In the genomic region with DNA sequence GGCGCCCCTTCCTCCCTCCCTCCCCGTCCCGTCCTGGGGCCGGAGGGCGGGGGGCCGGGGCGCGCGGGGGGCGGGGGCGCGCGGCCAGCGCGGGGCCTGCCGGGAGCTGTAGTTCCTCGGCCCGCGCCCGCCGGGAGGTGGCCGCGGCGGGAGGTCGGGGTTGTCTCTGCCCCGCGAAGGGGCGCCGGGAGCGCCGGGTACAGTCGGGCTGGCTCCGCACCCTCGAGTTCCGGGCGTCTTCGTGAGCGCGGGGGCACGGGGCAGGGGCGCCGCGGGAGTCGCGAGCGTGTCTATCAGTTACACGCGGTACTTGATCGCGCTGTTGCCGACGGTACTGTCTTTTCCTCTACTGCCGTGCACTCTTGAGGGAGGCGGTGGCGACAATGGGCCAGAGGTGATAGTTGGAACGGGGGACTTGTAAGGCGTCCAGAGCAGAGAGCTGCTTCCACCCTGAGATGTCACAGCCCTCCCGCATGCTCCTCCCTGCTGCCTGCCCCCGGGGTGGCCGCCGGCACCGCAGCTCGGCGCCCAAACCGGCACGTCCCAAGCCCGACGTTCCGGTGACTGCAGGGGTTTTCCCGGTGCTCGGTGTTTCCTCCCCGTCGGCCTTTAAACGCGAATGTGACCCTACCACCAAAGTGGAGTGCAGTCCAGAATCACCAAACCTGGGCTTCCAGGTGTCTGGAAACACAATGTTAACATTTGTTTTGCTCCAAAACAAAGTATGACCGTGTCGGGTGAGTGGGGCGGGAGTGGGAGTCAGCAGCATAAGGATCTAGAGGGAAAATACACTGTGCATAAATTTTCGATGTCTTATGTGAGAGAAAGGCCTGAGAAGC, we compare ENCODE assay signal across 8 cellular contexts. TPM values are rescaled to one million over a fixed set of nuclear protein-coding genes. Genes with fewer than 3 reads are reported as not detected.
DNase-seq lines count a peak whose midpoint lies in the region; ATAC-seq and TF ChIP-seq lines count a peak whose summit lies in the region.

A gene (minus strand): TSS at position 48 of the 839 bp plus-strand sequence. CDS start 8,309 bp downstream, outside the sequence.

- peak within 1 kb of the TSS; percentile 79 for H3K4me3 ChIP-seq in AG04450 (ENCODE audit: low read depth, low read length)

- H3K27me3 Mint-ChIP-seq in endothelial cell (ENCODE audit: unreplicated experiment) = peaks cover 5% of the 10 kb centered on the region

- no peak for TF ChIP-seq CTCF in AG04450 (IDR thresholded peaks at IDR 0.05; ENCODE audit: low read depth, low read length)
- no peak for TF ChIP-seq CTCF in endothelial cell (IDR thresholded peaks at IDR 0.05; ENCODE audit: unreplicated experiment)

- CTCF ChIA-PET in AG04450 (lab: Charles Lee) = interaction anchor here (1.5 kb wide), 1 partner anchor 552 kb away, joined by 5 read pairs; no protein-coding TSS in a partner anchor

- peak within 1 kb of the TSS; percentile 91 for H3K4me3 Mint-ChIP-seq in endothelial cell (ENCODE audit: unreplicated experiment)

- ATAC-seq in GM18861 (IDR thresholded peaks at IDR 0.05; ENCODE audit: unreplicated experiment) (peak; percentile 45), HG03066 (IDR thresholded peaks at IDR 0.05; ENCODE audit: low read depth, unreplicated experiment) (peak; percentile 76)

- peak within 1 kb of the TSS; percentile 96 for H3K27ac Mint-ChIP-seq in endothelial cell (ENCODE audit: unreplicated experiment)

- peak within 1 kb of the TSS; percentile 43 for H3K27ac ChIP-seq in AG04450 (ENCODE audit: low read depth, low read length)

- H3K27me3 ChIP-seq in AG04450 (ENCODE audit: control insufficient read depth, insufficient read depth, low read length) = no peaks in the 10 kb centered on the region

- no peak for DNase-seq in AG04450 (ENCODE audit: low read depth, low spot score)
- peak; percentile 83 for DNase-seq in NCI-H69 (lab: John Stamatoyannopoulos, UW)
- DNase-seq in activated CD8-positive, alpha-beta memory T cell treated with anti-CD3 and anti-CD28 coated beads, Interleukin-2, amount 50 U/mL, for 4 hours = peak; percentile 57
- DNase-seq in endothelial cell (ENCODE audit: low spot score) = peak; percentile 81
- DNase-seq in midbrain (lab: John Stamatoyannopoulos, UW) = peak; percentile 57
- peak; percentile 17 to 41 for DNase-seq in stimulated activated CD8-positive, alpha-beta memory T cell treated with anti-CD3 and anti-CD28 coated beads, Interleukin-7, amount 100 ng/mL, for 4 hours (ENCODE audit: low read depth in 2 of 2)

- no peaks in the 10 kb centered on the region for H3K9me3 Mint-ChIP-seq in endothelial cell (ENCODE audit: unreplicated experiment)

- H3K4me1 Mint-ChIP-seq in endothelial cell (ENCODE audit: unreplicated experiment) = peaks cover 26% of the 10 kb centered on the region

- no peaks in the 10 kb centered on the region for H3K36me3 Mint-ChIP-seq in endothelial cell (ENCODE audit: low read depth, unreplicated experiment)

- POLR2A ChIA-PET in AG04450 (lab: Yijun Ruan, JAX) = interaction anchor here (0.7 to 1.0 kb wide), 2 partner anchors 42 to 180 kb away, joined by 3 to 4 read pairs; no protein-coding TSS in a partner anchor

- H3K9me3 ChIP-seq in AG04450 (ENCODE audit: control insufficient read depth, insufficient read depth, low read length) = no peaks in the 10 kb centered on the region; the same call in 1 of the 2 replicates

RNA-seq across cellular contexts. Expression of the gene that starts here (rescaled TPM):
- polyA plus RNA-seq in AG04450 (2011; rRNA removed) = 37.2 and 49.5 TPM in 2 replicates
- polyA minus RNA-seq in AG04450 (2011; rRNA and poly(A)+ RNA removed) = 43.2 and 50.7 TPM in 2 replicates
- total RNA-seq in endothelial cell (ENCODE audit: unreplicated experiment) = 71.3 TPM
